ENCODE assay signal across 16 cellular contexts in genomic region chr6:28380381-28380780, GRCh38. TPM values are rescaled to one million over a fixed set of nuclear protein-coding genes. Genes with fewer than 3 reads are reported as not detected.
A peak's percentile ranks its signal among the peaks of the same experiment; 100 is the strongest.
DNase-seq lines count a peak whose midpoint lies in the region; TF ChIP-seq lines count a peak whose summit lies in the region.
"Had no signal": no experiment of that assay in that cellular context is flagged by ENCODE, and none has a peak within 500 bp of the region (broad histone marks: within the 10 kb centered on the region; RNA-seq: fewer than 3 reads in every experiment).

No MANE protein-coding gene starts in this region.

- H3K4me3 ChIP-seq in LNCaP clone FGC (ENCODE audit: low read depth, low read length): peak overlapping the region; percentile 58
- H3K4me3 ChIP-seq: GM12878, GM23338 had no signal

- POLR2A ChIA-PET in GM10248 (lab: Yijun Ruan, JAX): no interaction called here

- H3K27ac ChIP-seq in 22Rv1: 0 out of 2 replicates have a peak overlapping the region, but pooled peaks have one; percentile 12

- CTCF ChIA-PET in GM10248 (lab: Yijun Ruan, JAX): interaction anchor here (1.2 to 1.3 kb wide), 2 partner anchors 9 to 25 kb away, joined by 3 to 6 read pairs; no protein-coding TSS in a partner anchor

- in situ Hi-C loops in SK-MEL-5 (cut with HindIII; ENCODE audit: low pct_unique_long_range_greater_than_20kb, low sequenced_read_pairs): no loop called here

- TF ChIP-seq CTCF in 22Rv1 (IDR thresholded peaks at IDR 0.05) (no peak), LNCaP clone FGC (IDR thresholded peaks at IDR 0.05; ENCODE audit: control insufficient read depth, extremely low read depth, insufficient read depth) (no peak), GM10248 (IDR thresholded peaks at IDR 0.05; ENCODE audit: control extremely low read depth, extremely low read depth, low read depth, missing control alignments) (no peak)

- no peak for DNase-seq in LNCaP clone FGC (ENCODE audit: low read depth)
- DNase-seq in SK-MEL-5 (ENCODE audit: low read depth, low spot score): peak; percentile 55
- DNase-seq in foreskin melanocyte: peak; percentile 94
- no peak for DNase-seq in NCI-H2081 treated with DMSO at 0.1 percent for 48 hours (lab: John Stamatoyannopoulos, UW)
- no peak for DNase-seq in NCI-H510A treated with DMSO at 0.1 percent for 48 hours (lab: John Stamatoyannopoulos, UW)
- no peak for DNase-seq in GM10248 (ENCODE audit: extremely low spot score)
- DNase-seq: C1 segment of cervical spinal cord; CD4-positive, alpha-beta T cell; COR-L47; DMS153; DMS79 treated with DMSO at 0.1 percent for 48 hours; GDM1; H7 had no signal

RNA-seq across cellular contexts. Expression of gene ZSCAN12, which starts 19.2 kb away (rescaled TPM):
- total RNA-seq in SK-MEL-5 (2014; rRNA removed; shearing (Covaris generic)): 1.6 and 1.8 TPM in 2 replicates
- 0.44 and 0.58 TPM in 2 replicates for polyA plus RNA-seq in SK-MEL-5 (2015; cell fraction: cytosol; rRNA removed)
- 1.5 and 1.9 TPM in 2 replicates for polyA plus RNA-seq in SK-MEL-5 (2015; cell fraction: nucleus; rRNA removed)

RNA-seq across cellular contexts. Expression of gene ZKSCAN3, which starts 30.6 kb away (rescaled TPM):
- total RNA-seq in SK-MEL-5 (2014; rRNA removed; shearing (Covaris generic)): 4.0 TPM in 2 replicates
- 4.1 and 5.5 TPM in 2 replicates for polyA plus RNA-seq in SK-MEL-5 (2015; cell fraction: cytosol; rRNA removed)
- polyA plus RNA-seq in SK-MEL-5 (2015; cell fraction: nucleus; rRNA removed): 5.4 and 6.3 TPM in 2 replicates

RNA-seq across cellular contexts. Expression of gene ZSCAN31, which starts 44.4 kb away (rescaled TPM):
- total RNA-seq in SK-MEL-5 (2014; rRNA removed; shearing (Covaris generic)): 2.3 and 4.3 TPM in 2 replicates
- 1.4 and 2.7 TPM in 2 replicates for polyA plus RNA-seq in SK-MEL-5 (2015; cell fraction: cytosol; rRNA removed)
- 3.2 and 6.2 TPM in 2 replicates for polyA plus RNA-seq in SK-MEL-5 (2015; cell fraction: nucleus; rRNA removed)

Comparison
In these comparisons a context has a peak if more than half of its experiments do, and no peak if none do; other contexts are left out.
1. DNase-seq: peak in SK-MEL-5 (single experiment) and foreskin melanocyte (single experiment); none in LNCaP clone FGC (single experiment), NCI-H2081 treated with DMSO at 0.1 percent for 48 hours (single experiment), NCI-H510A treated with DMSO at 0.1 percent for 48 hours (single experiment) and GM10248 (single experiment).